In the genomic region with DNA sequence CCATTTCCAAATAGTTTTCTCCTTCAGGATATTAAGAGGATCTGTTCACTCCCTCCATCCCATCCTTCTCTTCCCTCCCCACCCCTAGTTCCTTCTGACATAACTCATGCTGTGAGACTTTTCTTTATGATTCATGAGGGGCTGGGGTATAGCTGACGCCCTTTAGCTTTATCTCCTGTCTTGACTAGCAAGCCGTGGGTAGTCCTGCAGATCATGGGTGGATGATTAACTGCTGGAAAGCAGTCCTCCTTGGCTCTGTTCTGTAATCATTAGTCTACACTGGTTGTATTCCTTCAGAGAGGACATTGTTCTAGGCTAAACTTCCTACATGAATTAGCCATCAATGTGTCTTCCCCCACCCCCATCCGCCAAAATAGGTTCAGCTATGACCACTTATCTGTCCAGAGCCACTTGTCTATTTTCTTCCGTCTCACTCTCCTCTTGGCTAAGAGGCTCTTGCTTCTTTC, we compare ENCODE assay signal across 1 cellular context.
TF ChIP-seq lines count a peak whose summit lies in the region.

No MANE protein-coding gene starts in this region.

TF ChIP-seq in K562, 482 proteins besides CTCF, POLR2A, EP300 and RAD21 (continued from another document and continues in another):
- TF ChIP-seq NFYB (IDR thresholded peaks at IDR 0.05; ENCODE audit: extremely low read depth, insufficient read length) (no peak), SREBF2 (CRISPR knock-in tag; IDR thresholded peaks at IDR 0.05) (no peak), POLR2AphosphoS5 (IDR thresholded peaks at IDR 0.05; ENCODE audit: control insufficient read depth, insufficient read depth, low read depth, low read length) (peak; percentile 74; the same call in 1 of the 2 replicates), CBFB (CRISPR knock-in tag; IDR thresholded peaks at IDR 0.05) (no peak), CBFA2T2 (conservative IDR thresholded peaks at IDR 0.05) (peak; percentile 85), ZNF124 (CRISPR knock-in tag; IDR thresholded peaks at IDR 0.05) (no peak), CAMTA2 (CRISPR knock-in tag; conservative IDR thresholded peaks at IDR 0.05) (no peak), ZC3H11A (IDR thresholded peaks at IDR 0.05; ENCODE audit: low read depth, low read length) (no peak), LCOR (CRISPR knock-in tag; IDR thresholded peaks at IDR 0.05) (no peak), NFE2 (IDR thresholded peaks at IDR 0.05; ENCODE audit: low read depth) (0 out of 2 replicates have a peak, but pooled peaks have one; percentile 10), PCBP1 (IDR thresholded peaks at IDR 0.05; ENCODE audit: low read depth, low read length, poor library complexity, severe bottlenecking) (no peak), ZBED1 (IDR thresholded peaks at IDR 0.05) (no peak), POLR2G (IDR thresholded peaks at IDR 0.05; ENCODE audit: low read depth, low read length) (no peak), CHD2 (IDR thresholded peaks at IDR 0.05; ENCODE audit: low read depth, low read length) (no peak), PML (IDR thresholded peaks at IDR 0.05; ENCODE audit: low read length) (peak; percentile 52; the same call in 1 of the 2 replicates), ZNF232 (CRISPR knock-in tag; IDR thresholded peaks at IDR 0.05) (no peak), ZNF75A (CRISPR knock-in tag; IDR thresholded peaks at IDR 0.05) (no peak), FOXA3 (CRISPR knock-in tag; conservative IDR thresholded peaks at IDR 0.05 in 1 of 2, IDR thresholded peaks at IDR 0.05 in 1 of 2) (no peak), CHD4 (IDR thresholded peaks at IDR 0.05; ENCODE audit: insufficient read depth, insufficient replicate concordance, low read depth, low read length, poor library complexity, severe bottlenecking) (no peak), SMC3 (conservative IDR thresholded peaks at IDR 0.05; ENCODE audit: insufficient read depth, low read depth, low read length) (no peak), CEBPG (CRISPR knock-in tag; IDR thresholded peaks at IDR 0.05) (no peak), CEBPG (tag; conservative IDR thresholded peaks at IDR 0.05 in 1 of 2, IDR thresholded peaks at IDR 0.05 in 1 of 2) (no peak), ZNF707 (CRISPR knock-in tag; conservative IDR thresholded peaks at IDR 0.05) (no peak), XRCC4 (IDR thresholded peaks at IDR 0.05; ENCODE audit: extremely low read depth, insufficient read depth, insufficient read length) (no peak), CBX2 (IDR thresholded peaks at IDR 0.05; ENCODE audit: insufficient read depth, low read length, poor library complexity, severe bottlenecking) (no peak), ZBTB1 (CRISPR knock-in tag; IDR thresholded peaks at IDR 0.05; ENCODE audit: borderline replicate concordance, low read depth) (no peak), ZNF668 (CRISPR knock-in tag; IDR thresholded peaks at IDR 0.05) (no peak), DMBX1 (CRISPR knock-in tag; IDR thresholded peaks at IDR 0.05; ENCODE audit: borderline replicate concordance) (0 out of 2 replicates have a peak, but pooled peaks have one; percentile 45), NFRKB (IDR thresholded peaks at IDR 0.05; ENCODE audit: low read depth) (no peak), HNRNPUL1 (IDR thresholded peaks at IDR 0.05; ENCODE audit: low read length) (no peak)
- TF ChIP-seq, protein P1, sequence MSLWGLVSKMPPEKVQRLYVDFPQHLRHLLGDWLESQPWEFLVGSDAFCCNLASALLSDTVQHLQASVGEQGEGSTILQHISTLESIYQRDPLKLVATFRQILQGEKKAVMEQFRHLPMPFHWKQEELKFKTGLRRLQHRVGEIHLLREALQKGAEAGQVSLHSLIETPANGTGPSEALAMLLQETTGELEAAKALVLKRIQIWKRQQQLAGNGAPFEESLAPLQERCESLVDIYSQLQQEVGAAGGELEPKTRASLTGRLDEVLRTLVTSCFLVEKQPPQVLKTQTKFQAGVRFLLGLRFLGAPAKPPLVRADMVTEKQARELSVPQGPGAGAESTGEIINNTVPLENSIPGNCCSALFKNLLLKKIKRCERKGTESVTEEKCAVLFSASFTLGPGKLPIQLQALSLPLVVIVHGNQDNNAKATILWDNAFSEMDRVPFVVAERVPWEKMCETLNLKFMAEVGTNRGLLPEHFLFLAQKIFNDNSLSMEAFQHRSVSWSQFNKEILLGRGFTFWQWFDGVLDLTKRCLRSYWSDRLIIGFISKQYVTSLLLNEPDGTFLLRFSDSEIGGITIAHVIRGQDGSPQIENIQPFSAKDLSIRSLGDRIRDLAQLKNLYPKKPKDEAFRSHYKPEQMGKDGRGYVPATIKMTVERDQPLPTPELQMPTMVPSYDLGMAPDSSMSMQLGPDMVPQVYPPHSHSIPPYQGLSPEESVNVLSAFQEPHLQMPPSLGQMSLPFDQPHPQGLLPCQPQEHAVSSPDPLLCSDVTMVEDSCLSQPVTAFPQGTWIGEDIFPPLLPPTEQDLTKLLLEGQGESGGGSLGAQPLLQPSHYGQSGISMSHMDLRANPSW (CRISPR knock-in tag; IDR thresholded peaks at IDR 0.05) = no peak
- TF ChIP-seq, protein P2, sequence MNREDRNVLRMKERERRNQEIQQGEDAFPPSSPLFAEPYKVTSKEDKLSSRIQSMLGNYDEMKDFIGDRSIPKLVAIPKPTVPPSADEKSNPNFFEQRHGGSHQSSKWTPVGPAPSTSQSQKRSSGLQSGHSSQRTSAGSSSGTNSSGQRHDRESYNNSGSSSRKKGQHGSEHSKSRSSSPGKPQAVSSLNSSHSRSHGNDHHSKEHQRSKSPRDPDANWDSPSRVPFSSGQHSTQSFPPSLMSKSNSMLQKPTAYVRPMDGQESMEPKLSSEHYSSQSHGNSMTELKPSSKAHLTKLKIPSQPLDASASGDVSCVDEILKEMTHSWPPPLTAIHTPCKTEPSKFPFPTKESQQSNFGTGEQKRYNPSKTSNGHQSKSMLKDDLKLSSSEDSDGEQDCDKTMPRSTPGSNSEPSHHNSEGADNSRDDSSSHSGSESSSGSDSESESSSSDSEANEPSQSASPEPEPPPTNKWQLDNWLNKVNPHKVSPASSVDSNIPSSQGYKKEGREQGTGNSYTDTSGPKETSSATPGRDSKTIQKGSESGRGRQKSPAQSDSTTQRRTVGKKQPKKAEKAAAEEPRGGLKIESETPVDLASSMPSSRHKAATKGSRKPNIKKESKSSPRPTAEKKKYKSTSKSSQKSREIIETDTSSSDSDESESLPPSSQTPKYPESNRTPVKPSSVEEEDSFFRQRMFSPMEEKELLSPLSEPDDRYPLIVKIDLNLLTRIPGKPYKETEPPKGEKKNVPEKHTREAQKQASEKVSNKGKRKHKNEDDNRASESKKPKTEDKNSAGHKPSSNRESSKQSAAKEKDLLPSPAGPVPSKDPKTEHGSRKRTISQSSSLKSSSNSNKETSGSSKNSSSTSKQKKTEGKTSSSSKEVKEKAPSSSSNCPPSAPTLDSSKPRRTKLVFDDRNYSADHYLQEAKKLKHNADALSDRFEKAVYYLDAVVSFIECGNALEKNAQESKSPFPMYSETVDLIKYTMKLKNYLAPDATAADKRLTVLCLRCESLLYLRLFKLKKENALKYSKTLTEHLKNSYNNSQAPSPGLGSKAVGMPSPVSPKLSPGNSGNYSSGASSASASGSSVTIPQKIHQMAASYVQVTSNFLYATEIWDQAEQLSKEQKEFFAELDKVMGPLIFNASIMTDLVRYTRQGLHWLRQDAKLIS (CRISPR knock-in tag; IDR thresholded peaks at IDR 0.05) = no peak
- TF ChIP-seq, protein P3, sequence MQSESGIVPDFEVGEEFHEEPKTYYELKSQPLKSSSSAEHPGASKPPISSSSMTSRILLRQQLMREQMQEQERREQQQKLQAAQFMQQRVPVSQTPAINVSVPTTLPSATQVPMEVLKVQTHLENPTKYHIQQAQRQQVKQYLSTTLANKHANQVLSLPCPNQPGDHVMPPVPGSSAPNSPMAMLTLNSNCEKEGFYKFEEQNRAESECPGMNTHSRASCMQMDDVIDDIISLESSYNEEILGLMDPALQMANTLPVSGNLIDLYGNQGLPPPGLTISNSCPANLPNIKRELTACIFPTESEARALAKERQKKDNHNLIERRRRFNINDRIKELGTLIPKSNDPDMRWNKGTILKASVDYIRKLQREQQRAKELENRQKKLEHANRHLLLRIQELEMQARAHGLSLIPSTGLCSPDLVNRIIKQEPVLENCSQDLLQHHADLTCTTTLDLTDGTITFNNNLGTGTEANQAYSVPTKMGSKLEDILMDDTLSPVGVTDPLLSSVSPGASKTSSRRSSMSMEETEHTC (IDR thresholded peaks at IDR 0.05) = no peak
- TF ChIP-seq, protein P4, sequence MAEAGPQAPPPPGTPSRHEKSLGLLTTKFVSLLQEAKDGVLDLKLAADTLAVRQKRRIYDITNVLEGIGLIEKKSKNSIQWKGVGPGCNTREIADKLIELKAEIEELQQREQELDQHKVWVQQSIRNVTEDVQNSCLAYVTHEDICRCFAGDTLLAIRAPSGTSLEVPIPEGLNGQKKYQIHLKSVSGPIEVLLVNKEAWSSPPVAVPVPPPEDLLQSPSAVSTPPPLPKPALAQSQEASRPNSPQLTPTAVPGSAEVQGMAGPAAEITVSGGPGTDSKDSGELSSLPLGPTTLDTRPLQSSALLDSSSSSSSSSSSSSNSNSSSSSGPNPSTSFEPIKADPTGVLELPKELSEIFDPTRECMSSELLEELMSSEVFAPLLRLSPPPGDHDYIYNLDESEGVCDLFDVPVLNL (CRISPR knock-in tag; IDR thresholded peaks at IDR 0.05; ENCODE audit: low read depth) = no peak
- TF ChIP-seq, protein P5, sequence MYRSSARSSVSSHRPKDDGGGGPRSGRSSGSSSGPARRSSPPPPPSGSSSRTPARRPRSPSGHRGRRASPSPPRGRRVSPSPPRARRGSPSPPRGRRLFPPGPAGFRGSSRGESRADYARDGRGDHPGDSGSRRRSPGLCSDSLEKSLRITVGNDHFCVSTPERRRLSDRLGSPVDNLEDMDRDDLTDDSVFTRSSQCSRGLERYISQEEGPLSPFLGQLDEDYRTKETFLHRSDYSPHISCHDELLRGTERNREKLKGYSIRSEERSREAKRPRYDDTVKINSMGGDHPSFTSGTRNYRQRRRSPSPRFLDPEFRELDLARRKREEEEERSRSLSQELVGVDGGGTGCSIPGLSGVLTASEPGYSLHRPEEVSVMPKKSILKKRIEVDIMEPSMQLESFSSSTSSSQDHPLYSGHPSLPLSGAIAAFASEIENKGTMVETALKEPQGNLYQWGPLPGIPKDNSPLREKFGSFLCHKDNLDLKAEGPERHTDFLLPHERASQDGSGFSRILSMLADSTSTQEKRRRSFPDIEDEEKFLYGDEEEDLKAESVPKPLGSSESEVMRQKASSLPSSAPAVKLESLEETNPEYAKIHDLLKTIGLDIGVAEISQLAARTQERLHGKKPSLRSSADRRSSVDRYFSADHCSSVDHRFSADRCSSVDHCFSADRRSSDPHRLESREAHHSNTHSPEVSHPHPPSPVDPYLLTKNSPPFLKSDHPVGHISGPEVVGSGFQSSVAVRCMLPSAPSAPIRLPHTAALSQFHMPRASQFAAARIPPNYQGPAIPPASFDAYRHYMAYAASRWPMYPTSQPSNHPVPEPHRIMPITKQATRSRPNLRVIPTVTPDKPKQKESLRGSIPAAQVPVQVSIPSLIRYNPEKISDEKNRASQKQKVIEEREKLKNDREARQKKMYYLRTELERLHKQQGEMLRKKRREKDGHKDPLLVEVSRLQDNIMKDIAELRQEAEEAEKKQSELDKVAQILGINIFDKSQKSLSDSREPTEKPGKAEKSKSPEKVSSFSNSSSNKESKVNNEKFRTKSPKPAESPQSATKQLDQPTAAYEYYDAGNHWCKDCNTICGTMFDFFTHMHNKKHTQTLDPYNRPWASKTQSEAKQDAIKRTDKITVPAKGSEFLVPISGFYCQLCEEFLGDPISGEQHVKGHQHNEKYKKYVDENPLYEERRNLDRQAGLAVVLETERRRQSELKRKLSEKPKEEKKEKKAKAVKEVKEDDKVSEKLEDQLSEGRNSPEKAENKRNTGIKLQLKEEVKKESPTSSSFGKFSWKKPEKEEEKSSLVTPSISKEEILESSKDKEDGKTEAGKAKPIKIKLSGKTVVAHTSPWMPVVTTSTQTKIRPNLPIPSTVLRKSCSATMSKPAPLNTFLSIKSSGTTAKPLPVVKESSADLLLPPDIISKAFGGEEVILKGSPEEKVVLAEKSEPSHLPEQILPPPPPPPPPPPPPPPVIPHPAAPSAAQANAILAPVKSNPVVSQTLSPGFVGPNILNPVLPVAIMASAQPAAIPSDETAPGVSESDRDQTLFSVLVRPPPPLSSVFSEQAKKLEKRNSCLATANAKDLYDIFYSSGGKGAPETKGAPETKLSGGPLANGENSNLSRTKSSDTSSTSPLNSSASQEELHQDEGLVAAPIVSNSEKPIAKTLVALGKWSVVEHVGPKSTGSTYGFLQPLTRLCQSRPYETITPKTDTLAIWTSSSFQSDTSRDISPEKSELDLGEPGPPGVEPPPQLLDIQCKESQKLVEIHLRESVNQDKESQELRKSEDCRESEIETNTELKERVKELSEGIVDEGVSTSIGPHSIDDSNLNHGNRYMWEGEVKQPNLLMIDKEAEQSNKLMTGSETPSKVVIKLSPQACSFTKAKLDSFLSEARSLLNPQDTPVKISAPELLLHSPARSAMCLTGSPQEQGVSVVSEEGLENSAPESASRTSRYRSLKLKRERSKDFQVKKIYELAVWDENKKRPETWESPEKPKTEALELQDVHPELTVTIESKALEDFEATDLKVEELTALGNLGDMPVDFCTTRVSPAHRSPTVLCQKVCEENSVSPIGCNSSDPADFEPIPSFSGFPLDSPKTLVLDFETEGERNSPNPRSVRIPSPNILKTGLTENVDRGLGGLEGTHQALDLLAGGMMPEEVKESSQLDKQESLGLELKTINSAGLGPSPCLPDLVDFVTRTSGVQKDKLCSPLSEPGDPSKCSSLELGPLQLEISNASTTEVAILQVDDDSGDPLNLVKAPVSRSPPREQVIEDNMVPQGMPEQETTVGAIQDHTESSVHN (IDR thresholded peaks at IDR 0.05; ENCODE audit: borderline replicate concordance in 1 of 2, low read depth in 1 of 2) = no peak
- TF ChIP-seq, protein P6, sequence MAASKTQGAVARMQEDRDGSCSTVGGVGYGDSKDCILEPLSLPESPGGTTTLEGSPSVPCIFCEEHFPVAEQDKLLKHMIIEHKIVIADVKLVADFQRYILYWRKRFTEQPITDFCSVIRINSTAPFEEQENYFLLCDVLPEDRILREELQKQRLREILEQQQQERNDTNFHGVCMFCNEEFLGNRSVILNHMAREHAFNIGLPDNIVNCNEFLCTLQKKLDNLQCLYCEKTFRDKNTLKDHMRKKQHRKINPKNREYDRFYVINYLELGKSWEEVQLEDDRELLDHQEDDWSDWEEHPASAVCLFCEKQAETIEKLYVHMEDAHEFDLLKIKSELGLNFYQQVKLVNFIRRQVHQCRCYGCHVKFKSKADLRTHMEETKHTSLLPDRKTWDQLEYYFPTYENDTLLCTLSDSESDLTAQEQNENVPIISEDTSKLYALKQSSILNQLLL (CRISPR knock-in tag; IDR thresholded peaks at IDR 0.05; ENCODE audit: borderline replicate concordance) = no peak
